9 cellular contexts compared by ENCODE assay signal in genomic region chr15:47987908-47988532, GRCh38.
DNase-seq lines count a peak whose midpoint lies in the region; ATAC-seq and TF ChIP-seq lines count a peak whose summit lies in the region.
"Had no signal": no experiment of that assay in that cellular context is flagged by ENCODE, and none has a peak within 500 bp of the region (broad histone marks: within the 10 kb centered on the region; RNA-seq: fewer than 3 reads in every experiment).

No MANE protein-coding gene starts in this region.

- 33 to 40% methylated on average over 3 of the region's 3 CpGs for WGBS in body of pancreas, 2 donors
- WGBS in stomach, 5 donors = 54 to 58% (median 56%) methylated on average over 3 of the region's 3 CpGs

- no peaks in the 10 kb centered on the region for H3K36me3 ChIP-seq in body of pancreas (replicated peaks in 1 of 2; ENCODE audit: insufficient read depth in 1 of 2, low read depth in 2 of 2)
- no peaks in the 10 kb centered on the region for H3K36me3 ChIP-seq in stomach
- H3K36me3 ChIP-seq: BLaER1 treated with 17β-estradiol and CSF1 and Interleukin-3, amounts not matched to agents 10 nM and 100 nM had no signal

- H3K27ac ChIP-seq in body of pancreas (no peak overlapping the region), stomach (no peak overlapping the region)
- H3K27ac ChIP-seq: BLaER1 treated with 17β-estradiol and CSF1 and Interleukin-3, amounts not matched to agents 10 nM and 100 nM had no signal

- intact Hi-C loops in body of pancreas (cut with DNase I) (loop anchor here (5.0 kb wide), 1 partner anchor 786 kb away; no protein-coding TSS in a partner anchor), stomach (cut with DNase I; ENCODE audit: low total_unique reads) (loop anchor here (5.0 kb wide), 1 partner anchor 791 kb away; no protein-coding TSS in a partner anchor)

- TF ChIP-seq EP300 in stomach (IDR thresholded peaks at IDR 0.05) = no peak

- H3K4me1 ChIP-seq in body of pancreas (no peaks in the 10 kb centered on the region), stomach (no peaks in the 10 kb centered on the region)

- DNase-seq in NCI-H2107 treated with DMSO at 0.1 percent for 48 hours (lab: John Stamatoyannopoulos, UW; ENCODE audit: unreplicated experiment) = peak; percentile 77
- no peak for DNase-seq in NCI-H2107 (lab: John Stamatoyannopoulos, UW)
- peak; percentile 44 for DNase-seq in NCI-H748 treated with DMSO at 0.1 percent for 48 hours (lab: John Stamatoyannopoulos, UW)
- peak; percentile 37 to 67 (median 42) for DNase-seq in body of pancreas
- peak; percentile 83 for DNase-seq in inferior parietal cortex (ENCODE audit: extremely low spot score)
- no peak for DNase-seq in stomach

- ATAC-seq in GM21447 (IDR thresholded peaks at IDR 0.05; ENCODE audit: unreplicated experiment) (peak; percentile 91), HG03558 (IDR thresholded peaks at IDR 0.05; ENCODE audit: extremely low read depth, unreplicated experiment) (peak; percentile 95), body of pancreas (peak; percentile 91)

- H3K9me3 ChIP-seq in body of pancreas = no peaks in the 10 kb centered on the region
- H3K9me3 ChIP-seq in stomach = no peaks in the 10 kb centered on the region
- H3K9me3 ChIP-seq: BLaER1 treated with 17β-estradiol and CSF1 and Interleukin-3, amounts not matched to agents 10 nM and 100 nM had no signal

- no peak for TF ChIP-seq POLR2A in body of pancreas (IDR thresholded peaks at IDR 0.05)
- TF ChIP-seq POLR2A in stomach (IDR thresholded peaks at IDR 0.05) = no peak

- no peak overlapping the region for H3K4me3 ChIP-seq in body of pancreas
- no peak overlapping the region for H3K4me3 ChIP-seq in stomach
- H3K4me3 ChIP-seq: BLaER1 treated with 17β-estradiol and CSF1 and Interleukin-3, amounts not matched to agents 10 nM and 100 nM had no signal

- H3K27me3 ChIP-seq in body of pancreas (no peaks in the 10 kb centered on the region), stomach (no peaks in the 10 kb centered on the region)
- H3K27me3 ChIP-seq: BLaER1 treated with 17β-estradiol and CSF1 and Interleukin-3, amounts not matched to agents 10 nM and 100 nM had no signal

- TF ChIP-seq CTCF in body of pancreas (IDR thresholded peaks at IDR 0.05) (peak; percentile 32 to 91 (median 79)), stomach (IDR thresholded peaks at IDR 0.05) (peak in 5 of 7 experiments; percentile 32 to 65 (median 55))

Comparison
In these comparisons a context has a peak if more than half of its experiments do, and no peak if none do; other contexts are left out.
1. DNase-seq: peak in NCI-H2107 treated with DMSO at 0.1 percent for 48 hours (single experiment), NCI-H748 treated with DMSO at 0.1 percent for 48 hours (single experiment), body of pancreas (4 of 4) and inferior parietal cortex (single experiment); none in NCI-H2107 (single experiment) and stomach (single experiment).
2. Peak in every context shown above with its lines, with median percentiles within 50 percentile points of each other: ATAC-seq.